8 cellular contexts compared by ENCODE assay signal in the genomic region with DNA sequence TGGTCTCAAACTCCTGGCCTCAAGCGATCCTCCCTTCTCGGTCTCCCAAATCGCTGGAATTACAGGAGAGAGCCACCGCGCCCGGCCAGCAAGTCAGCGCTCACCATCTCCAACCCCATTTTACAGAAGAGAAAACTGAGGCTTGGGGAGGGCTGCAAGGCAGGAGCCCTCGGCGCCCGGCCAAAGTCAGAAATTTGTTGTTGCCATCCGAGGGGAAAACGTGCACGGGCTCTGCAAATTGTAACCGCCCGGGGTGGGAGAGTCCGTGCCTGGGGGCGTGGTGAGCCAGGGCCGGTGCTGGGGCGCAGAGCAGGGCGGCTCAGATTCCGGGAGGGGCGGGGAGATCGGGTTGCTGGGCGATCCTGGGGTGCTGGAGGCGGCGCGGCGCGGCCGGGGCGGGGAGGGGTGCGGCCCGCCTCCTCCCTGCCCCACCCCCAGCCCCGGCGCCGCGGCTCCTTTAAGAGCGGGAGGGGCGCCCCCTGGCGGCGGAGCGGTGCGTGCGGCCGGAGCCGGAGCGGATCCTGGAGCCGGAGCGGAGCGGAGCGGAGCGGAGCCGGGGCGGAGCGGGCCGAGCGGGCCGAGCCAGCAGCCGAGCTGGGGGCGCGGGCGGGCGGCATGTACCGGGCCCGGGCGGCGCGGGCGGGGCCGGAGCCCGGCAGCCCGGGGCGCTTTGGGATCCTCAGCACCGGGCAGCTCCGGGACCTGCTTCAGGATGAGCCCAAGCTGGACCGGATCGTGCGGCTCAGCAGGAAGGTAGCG. TPM values are rescaled to one million over a fixed set of nuclear protein-coding genes. Genes with fewer than 3 reads are reported as not detected.
A peak's percentile ranks its signal among the peaks of the same experiment; 100 is the strongest.
DNase-seq lines count a peak whose midpoint lies in the region; ATAC-seq and TF ChIP-seq lines count a peak whose summit lies in the region.

VPS37D (plus strand) TSS at position 488 of the 759 bp plus-strand sequence; CDS start at position 616, 128 bp downstream.

- H4K20me1 ChIP-seq in GM23338 (replicated peaks; ENCODE audit: insufficient read depth): no peaks in the 10 kb centered on the region

- H3K27ac Mint-ChIP-seq in GM23338: no peak within 1 kb of the TSS
- no peak within 1 kb of the TSS for H3K27ac Mint-ChIP-seq in activated naive CD4-positive, alpha-beta T cell treated with anti-CD3 and anti-CD28 coated beads for 36 hours

- H3F3A ChIP-seq in GM23338 (replicated peaks; ENCODE audit: low read depth): 0 out of 2 replicates have a peak, but pooled peaks cover 3% of the 10 kb centered on the region

- peaks cover 23% of the 10 kb centered on the region; the same call in 2 of the 3 replicates for H3K4me1 Mint-ChIP-seq in GM23338
- H3K4me1 Mint-ChIP-seq in activated naive CD4-positive, alpha-beta T cell treated with anti-CD3 and anti-CD28 coated beads for 36 hours (ENCODE audit: low read depth): peaks cover 8% of the 10 kb centered on the region

- no peaks in the 10 kb centered on the region for H3K36me3 ChIP-seq in GM23338 (ENCODE audit: insufficient read depth)

- peak within 1 kb of the TSS; percentile 88 for H3K4me2 ChIP-seq in GM23338

- H3K9me2 ChIP-seq in GM23338 (ENCODE audit: insufficient read depth): no peaks in the 10 kb centered on the region

- CTCF ChIA-PET in activated naive CD4-positive, alpha-beta T cell treated with anti-CD3 and anti-CD28 coated beads for 36 hours (lab: Charles Lee): interaction anchor here (0.7 to 2.2 kb wide), 13 partner anchors 11 to 80 kb away, joined by 3 to 11 read pairs (median 4); no protein-coding TSS in a partner anchor

- ATAC-seq in GM23338 (peak; percentile 79), omental fat pad (ENCODE audit: low FRiP score) (peak; percentile 95)

- H2AFZ ChIP-seq in GM23338: peak within 1 kb of the TSS; percentile 78

- H3K27me3 Mint-ChIP-seq in GM23338 (ENCODE audit: insufficient read depth, low read depth, poor library complexity): peaks cover 27% of the 10 kb centered on the region
- H3K27me3 Mint-ChIP-seq in activated naive CD4-positive, alpha-beta T cell treated with anti-CD3 and anti-CD28 coated beads for 36 hours (ENCODE audit: low read depth): peaks cover 34% of the 10 kb centered on the region

- H3K9me3 Mint-ChIP-seq in GM23338: peaks cover 8% of the 10 kb centered on the region; the same call in 2 of the 3 replicates
- peaks cover 6% of the 10 kb centered on the region for H3K9me3 Mint-ChIP-seq in activated naive CD4-positive, alpha-beta T cell treated with anti-CD3 and anti-CD28 coated beads for 36 hours

- no peak within 1 kb of the TSS for H3K27ac ChIP-seq in GM23338 (ENCODE audit: low read depth)
- no peak within 1 kb of the TSS for H3K27ac ChIP-seq in temporal lobe (ENCODE audit: low read depth, low read length)

- H3K36me3 Mint-ChIP-seq in GM23338 (ENCODE audit: low read depth): peaks cover 7% of the 10 kb centered on the region; the same call in 2 of the 3 replicates
- no peaks in the 10 kb centered on the region for H3K36me3 Mint-ChIP-seq in activated naive CD4-positive, alpha-beta T cell treated with anti-CD3 and anti-CD28 coated beads for 36 hours (ENCODE audit: low read depth)

- no peaks in the 10 kb centered on the region for H3K79me2 ChIP-seq in GM23338 (replicated peaks; ENCODE audit: insufficient read depth)

- H3K27me3 ChIP-seq in GM23338 (ENCODE audit: insufficient read depth): peaks cover 11% of the 10 kb centered on the region

- peak within 1 kb of the TSS; percentile 66 for H3K4me3 ChIP-seq in GM23338
- H3K4me3 ChIP-seq in LNCaP clone FGC (ENCODE audit: low read depth, low read length): peak within 1 kb of the TSS; percentile 59

- TF ChIP-seq CTCF in GM23338 (conservative IDR thresholded peaks at IDR 0.05; ENCODE audit: low read depth in 2 of 2) (peak; percentile 40 to 81), LNCaP clone FGC (IDR thresholded peaks at IDR 0.05; ENCODE audit: control insufficient read depth, extremely low read depth, insufficient read depth) (peak; percentile 98), omental fat pad (IDR thresholded peaks at IDR 0.05) (peak in 2 of 3 donors; percentile 72 to 76)

- DNase-seq in EH (ENCODE audit: low read depth) (peak; percentile 88), GM23338 (ENCODE audit: low spot score) (peak; percentile 97), LNCaP clone FGC (ENCODE audit: low read depth) (peak; percentile 25), SK-MEL-5 (ENCODE audit: low read depth, low spot score) (peak; percentile 88), glomerular visceral epithelial cell (ENCODE audit: extremely low spot score) (peak; percentile 89), omental fat pad (ENCODE audit: low spot score) (peak; percentile 86)
- DNase-seq in activated naive CD4-positive, alpha-beta T cell treated with anti-CD3 and anti-CD28 coated beads for 36 hours: peak; percentile 91

- intact Hi-C loops in activated naive CD4-positive, alpha-beta T cell treated with anti-CD3 and anti-CD28 coated beads for 36 hours (cut with micrococcal nuclease): loop anchor here (1.0 to 5.0 kb wide), 7 partner anchors 16 to 175 kb away; partner anchors contain the start of genes ABHD11, BUD23, DNAJC30 and METTL27

- H3K4me1 ChIP-seq in GM23338 (ENCODE audit: insufficient read depth): peaks cover 19% of the 10 kb centered on the region; the same call in 1 of the 2 replicates

- in situ Hi-C loops in SK-MEL-5 (cut with HindIII; ENCODE audit: low pct_unique_long_range_greater_than_20kb, low sequenced_read_pairs): no loop called here

- H3K4me3 Mint-ChIP-seq in GM23338: peak within 1 kb of the TSS; percentile 77
- H3K4me3 Mint-ChIP-seq in activated naive CD4-positive, alpha-beta T cell treated with anti-CD3 and anti-CD28 coated beads for 36 hours: peak within 1 kb of the TSS; percentile 63

TF ChIP-seq in GM23338, 12 proteins besides CTCF, POLR2A, EP300 and RAD21 (continues in another document):
- TF ChIP-seq ZNF462 (CRISPR knock-in tag; IDR thresholded peaks at IDR 0.05) (no peak), CREB1 (CRISPR knock-in tag; IDR thresholded peaks at IDR 0.05; ENCODE audit: low read depth) (peak; percentile 31; the same call in 1 of the 2 replicates)

RNA-seq across cellular contexts. Expression of gene VPS37D, which starts in this region (rescaled TPM):
- total RNA-seq in GM23338 (2014; rRNA removed; shearing (Covaris generic)): 5.6 and 7.0 TPM in 2 replicates
- 1.8 and 2.2 TPM in 2 replicates for polyA plus RNA-seq in GM23338 (2016; fragmentation: Nextera tagmentation; extraction: Ambion mirVana)
- 4.3 and 4.6 TPM in 2 replicates for total RNA-seq in SK-MEL-5 (2014; rRNA removed; shearing (Covaris generic))
- 6.1 and 8.0 TPM in 2 replicates for polyA plus RNA-seq in SK-MEL-5 (2015; cell fraction: cytosol; rRNA removed)
- polyA plus RNA-seq in SK-MEL-5 (2015; cell fraction: nucleus; rRNA removed): 1.7 and 2.6 TPM in 2 replicates
- total RNA-seq in activated naive CD4-positive, alpha-beta T cell treated with anti-CD3 and anti-CD28 coated beads for 36 hours: not detected
- total RNA-seq in omental fat pad (1 to 10 TPM in 2 of 4 donors, under 1 TPM in 1, not detected in 1; 0.28 to 1.5 (median 1.1) TPM), temporal lobe (14.5 TPM)

Comparison
In these comparisons a context has a peak if more than half of its experiments do, and no peak if none do; other contexts are left out.
1. Peak in DNase-seq in activated naive CD4-positive, alpha-beta T cell treated with anti-CD3 and anti-CD28 coated beads for 36 hours; RNA of the gene not detected or under 1 TPM.
2. DNase-seq: peak in every context shown above with its lines; median percentile 97 in GM23338; 91 in activated naive CD4-positive, alpha-beta T cell treated with anti-CD3 and anti-CD28 coated beads for 36 hours; 89 in glomerular visceral epithelial cell; 88 in EH; 88 in SK-MEL-5; 86 in omental fat pad; 25 in LNCaP clone FGC.